ENCODE assay signal across 1 cellular context in the genomic region with DNA sequence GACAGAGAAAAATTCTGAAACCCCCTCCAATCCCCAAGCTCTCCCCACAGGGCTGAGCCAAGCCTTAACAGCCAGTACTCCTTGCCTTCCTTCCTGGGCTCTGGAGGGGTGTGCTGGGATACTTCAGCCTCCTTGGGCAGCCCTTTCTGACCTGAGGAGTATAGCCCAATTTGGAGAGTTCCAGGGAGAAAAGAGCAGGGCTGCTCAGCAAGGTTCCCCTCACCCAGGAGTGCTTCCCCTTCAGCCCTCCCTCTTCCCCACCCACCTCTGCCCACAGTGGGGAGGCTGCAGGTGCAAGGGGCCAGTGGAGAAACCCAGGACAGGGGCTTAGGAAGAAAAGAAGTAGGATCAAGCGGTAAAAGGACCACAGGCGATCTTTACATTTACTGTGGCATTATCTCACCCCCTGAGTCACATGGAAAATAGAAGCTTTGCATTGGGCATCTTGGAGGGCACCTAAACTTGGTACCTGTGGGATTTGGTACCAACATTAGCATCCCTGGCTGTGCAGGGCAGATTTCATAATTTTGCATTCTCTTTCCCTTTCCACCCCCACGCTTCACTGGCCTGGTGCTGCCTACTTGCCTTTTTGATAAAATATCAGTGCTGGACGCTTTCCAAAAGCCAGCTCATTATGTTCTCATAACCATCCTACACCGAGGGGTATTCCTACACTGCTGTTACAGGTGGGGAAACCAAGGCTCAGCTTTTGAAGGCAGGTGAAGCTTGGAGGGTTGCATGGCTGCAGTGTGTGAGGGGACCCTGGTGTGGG.
TF ChIP-seq lines count a peak whose summit lies in the region.

No MANE protein-coding gene starts in this region.

TF ChIP-seq in K562, 482 proteins besides CTCF, POLR2A, EP300 and RAD21:
- TF ChIP-seq GTF2E2 (tag; IDR thresholded peaks at IDR 0.05) (no peak), NFIC (IDR thresholded peaks at IDR 0.05) (peak; percentile 62), FOSL1 (tag; conservative IDR thresholded peaks at IDR 0.05) (0 out of 2 replicates have a peak, but pooled peaks have one; percentile 30), NFATC3 (IDR thresholded peaks at IDR 0.05) (no peak)
